In the genomic region with DNA sequence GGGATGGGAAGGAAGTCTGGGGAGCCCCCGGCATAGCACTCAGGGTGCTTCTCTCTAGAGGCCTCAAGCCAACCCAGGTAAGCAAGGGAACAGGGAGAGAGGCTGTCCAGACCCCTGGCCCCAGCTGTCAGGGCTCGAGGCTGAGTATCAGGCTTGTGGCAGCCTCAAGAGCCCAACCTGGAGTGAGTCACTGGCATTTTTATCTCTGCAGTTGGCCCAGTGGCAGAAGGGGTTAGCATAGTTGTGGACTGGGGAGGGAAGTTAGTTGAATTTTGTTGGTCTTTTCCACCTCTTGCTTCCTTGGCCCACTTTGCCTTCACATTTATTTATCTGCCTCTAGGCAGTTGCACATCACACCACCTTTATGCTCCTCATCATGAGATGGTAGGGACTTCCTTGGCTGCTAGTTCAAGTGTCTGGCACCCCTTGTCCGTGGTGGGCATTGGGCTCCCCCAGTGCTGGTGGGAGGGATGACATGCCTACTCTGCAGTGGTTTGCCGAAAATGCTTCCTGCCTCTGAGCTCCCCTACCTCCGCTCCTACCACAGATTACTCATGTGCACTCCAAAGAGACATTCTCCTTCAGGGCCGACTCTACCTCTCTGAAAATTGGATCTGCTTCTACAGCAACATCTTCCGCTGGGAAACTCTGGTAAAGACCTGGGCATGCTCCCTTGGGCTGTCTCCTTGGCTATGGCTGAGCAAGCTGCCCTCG, we compare ENCODE assay signal across 27 cellular contexts.
DNase-seq lines count a peak whose midpoint lies in the region; ATAC-seq, FAIRE-seq and TF ChIP-seq lines count a peak whose summit lies in the region.
"Had no signal": no experiment of that assay in that cellular context is flagged by ENCODE, and none has a peak within 500 bp of the region (broad histone marks: within the 10 kb centered on the region; RNA-seq: fewer than 3 reads in every experiment).

No MANE protein-coding gene starts in this region.

- no peak for FAIRE-seq in A549 (lab: Jason Lieb, UNC)

- no peaks in the 10 kb centered on the region for H3K9me3 ChIP-seq in A549
- H3K9me3 ChIP-seq in lower lobe of right lung = no peaks in the 10 kb centered on the region
- H3K9me3 ChIP-seq: ovary, right atrium auricular region, upper lobe of right lung had no signal

- H3K4me3 ChIP-seq in A549 (peak overlapping the region; percentile 1; the same call in 1 of the 3 replicates), lower lobe of right lung (no peak overlapping the region)
- H3K4me3 ChIP-seq: ovary, right atrium auricular region, upper lobe of right lung had no signal

- POLR2A ChIA-PET in A549 (lab: Yijun Ruan, JAX) = no interaction called here

- no peak overlapping the region for H3K4me3 Mint-ChIP-seq in T-helper 2 cell treated with Interferon-gamma antibody and Interleukin-4, amounts not matched to agents 5 μg/mL and 100 μg/mL, for 36 hours
- H3K4me3 Mint-ChIP-seq: activated CD8-positive, alpha-beta T cell treated with anti-CD3 and anti-CD28 coated beads, Interleukin-2, amount 10 ng/mL, durations not matched to agents 7 days and 5 days; CD4-positive, CD25-positive, alpha-beta regulatory T cell; natural killer cell had no signal

- H3K9me3 Mint-ChIP-seq in T-helper 2 cell treated with Interferon-gamma antibody and Interleukin-4, amounts not matched to agents 5 μg/mL and 100 μg/mL, for 36 hours = no peaks in the 10 kb centered on the region
- H3K9me3 Mint-ChIP-seq: natural killer cell had no signal

- no peak for TF ChIP-seq EP300 in A549 (IDR thresholded peaks at IDR 0.05)

- peaks cover 17% of the 10 kb centered on the region for H3K36me3 Mint-ChIP-seq in T-helper 2 cell treated with Interferon-gamma antibody and Interleukin-4, amounts not matched to agents 5 μg/mL and 100 μg/mL, for 36 hours (ENCODE audit: low read depth)
- H3K36me3 Mint-ChIP-seq: natural killer cell had no signal

- H3K27ac ChIP-seq in A549 (peak overlapping the region; percentile 7 to 97; a peak in 4 of 6 replicates), lower lobe of right lung (no peak overlapping the region)
- H3K27ac ChIP-seq: ovary, right atrium auricular region, upper lobe of right lung had no signal

- no peaks in the 10 kb centered on the region for H3K27me3 Mint-ChIP-seq in T-helper 2 cell treated with Interferon-gamma antibody and Interleukin-4, amounts not matched to agents 5 μg/mL and 100 μg/mL, for 36 hours (ENCODE audit: low read depth)
- H3K27me3 Mint-ChIP-seq: CD4-positive, CD25-positive, alpha-beta regulatory T cell had no signal

- H3K4me1 ChIP-seq in A549 (peaks cover 47% of the 10 kb centered on the region), lower lobe of right lung (no peaks in the 10 kb centered on the region)
- H3K4me1 ChIP-seq: right atrium auricular region, upper lobe of right lung had no signal

- TF ChIP-seq CTCF in A549 (IDR thresholded peaks at IDR 0.05) (no peak), lower lobe of right lung (IDR thresholded peaks at IDR 0.05) (no peak)

- 90% methylated on average over 7 of the region's 8 CpGs for WGBS in A549 (ENCODE audit: missing lambda C conversion rate)

- no peak for TF ChIP-seq POLR2A in A549 (IDR thresholded peaks at IDR 0.05; ENCODE audit: low read length)

- intact Hi-C loops in lower lobe of right lung (cut with DNase I) = no loop called here

- no peaks in the 10 kb centered on the region for H3K27me3 ChIP-seq in lower lobe of right lung (ENCODE audit: low read depth)
- H3K27me3 ChIP-seq: ovary, right atrium auricular region, upper lobe of right lung had no signal

- DNase-seq in A549 (ENCODE audit: low read depth in 1 of 2, low spot score in 1 of 2) (no peak), EL (peak; percentile 36), RPMI7951 (ENCODE audit: low read depth) (peak; percentile 76), kidney glomerular epithelial cell (lab: John Stamatoyannopoulos, UW) (peak; percentile 5), GM19240 (ENCODE audit: insufficient read length, low spot score) (no peak), lower lobe of right lung (no peak)
- DNase-seq in effector CD8-positive, alpha-beta T cell (lab: John Stamatoyannopoulos, UW) = no peak
- no peak for DNase-seq in T-helper 2 cell treated with Interferon-gamma antibody and Interleukin-4, amounts not matched to agents 5 μg/mL and 100 μg/mL, for 36 hours (ENCODE audit: low spot score)
- DNase-seq: activated CD4-positive, CD25-positive, alpha-beta regulatory T cell treated with anti-CD3 and anti-CD28 coated beads, Interleukin-2, amount 50 U/mL, for 72 hours; activated CD8-positive, alpha-beta T cell treated with anti-CD3 and anti-CD28 coated beads, Interleukin-2, amount 10 ng/mL, durations not matched to agents 7 days and 5 days; aorta; CD4-positive, CD25-positive, alpha-beta regulatory T cell; cerebellar nuclear complex; effector CD4-positive, alpha-beta T cell; GF-D8; GOT3; natural killer cell; NCI-H1105; NCI-H2029; NCI-H446; OCI-M1; ovary; SHP77 treated with DMSO at 0.1 percent for 48 hours; upper lobe of right lung had no signal

- ATAC-seq in A549 = no peak
- ATAC-seq in lower lobe of right lung = no peak
- ATAC-seq: esophagus mucosa, HepG2, natural killer cell, upper lobe of right lung had no signal

- H3K4me2 ChIP-seq in A549 = peak overlapping the region; percentile 93

- CTCF ChIA-PET in A549 (lab: Yijun Ruan, JAX) = interaction anchor here (1.6 to 4.9 kb wide), 2 partner anchors 12 to 39 kb away, joined by 4 to 29 read pairs; no protein-coding TSS in a partner anchor

- TF ChIP-seq RAD21 in A549 (conservative IDR thresholded peaks at IDR 0.05 in 1 of 2, IDR thresholded peaks at IDR 0.05 in 1 of 2) = no peak

- H3K36me3 ChIP-seq in lower lobe of right lung = no peaks in the 10 kb centered on the region
- H3K36me3 ChIP-seq: ovary, right atrium auricular region, upper lobe of right lung had no signal

- H3K4me1 Mint-ChIP-seq in T-helper 2 cell treated with Interferon-gamma antibody and Interleukin-4, amounts not matched to agents 5 μg/mL and 100 μg/mL, for 36 hours (ENCODE audit: low read depth) = no peaks in the 10 kb centered on the region
- H3K4me1 Mint-ChIP-seq: CD4-positive, CD25-positive, alpha-beta regulatory T cell; natural killer cell had no signal

- no peak overlapping the region for H3K27ac Mint-ChIP-seq in T-helper 2 cell treated with Interferon-gamma antibody and Interleukin-4, amounts not matched to agents 5 μg/mL and 100 μg/mL, for 36 hours
- H3K27ac Mint-ChIP-seq: activated CD8-positive, alpha-beta T cell treated with anti-CD3 and anti-CD28 coated beads, Interleukin-2, amount 10 ng/mL, durations not matched to agents 7 days and 5 days; CD4-positive, CD25-positive, alpha-beta regulatory T cell; natural killer cell had no signal

TF ChIP-seq in A549, 52 proteins besides CTCF, POLR2A, EP300 and RAD21:
- no peak for TF ChIP-seq ATOH8 (CRISPR knock-in tag; IDR thresholded peaks at IDR 0.05; ENCODE audit: low read depth)
- no peak for TF ChIP-seq MAZ (IDR thresholded peaks at IDR 0.05; ENCODE audit: borderline replicate concordance, low read depth, low read length)
- no peak for TF ChIP-seq ZNF302 (CRISPR knock-in tag; IDR thresholded peaks at IDR 0.05)
- TF ChIP-seq, protein P1, sequence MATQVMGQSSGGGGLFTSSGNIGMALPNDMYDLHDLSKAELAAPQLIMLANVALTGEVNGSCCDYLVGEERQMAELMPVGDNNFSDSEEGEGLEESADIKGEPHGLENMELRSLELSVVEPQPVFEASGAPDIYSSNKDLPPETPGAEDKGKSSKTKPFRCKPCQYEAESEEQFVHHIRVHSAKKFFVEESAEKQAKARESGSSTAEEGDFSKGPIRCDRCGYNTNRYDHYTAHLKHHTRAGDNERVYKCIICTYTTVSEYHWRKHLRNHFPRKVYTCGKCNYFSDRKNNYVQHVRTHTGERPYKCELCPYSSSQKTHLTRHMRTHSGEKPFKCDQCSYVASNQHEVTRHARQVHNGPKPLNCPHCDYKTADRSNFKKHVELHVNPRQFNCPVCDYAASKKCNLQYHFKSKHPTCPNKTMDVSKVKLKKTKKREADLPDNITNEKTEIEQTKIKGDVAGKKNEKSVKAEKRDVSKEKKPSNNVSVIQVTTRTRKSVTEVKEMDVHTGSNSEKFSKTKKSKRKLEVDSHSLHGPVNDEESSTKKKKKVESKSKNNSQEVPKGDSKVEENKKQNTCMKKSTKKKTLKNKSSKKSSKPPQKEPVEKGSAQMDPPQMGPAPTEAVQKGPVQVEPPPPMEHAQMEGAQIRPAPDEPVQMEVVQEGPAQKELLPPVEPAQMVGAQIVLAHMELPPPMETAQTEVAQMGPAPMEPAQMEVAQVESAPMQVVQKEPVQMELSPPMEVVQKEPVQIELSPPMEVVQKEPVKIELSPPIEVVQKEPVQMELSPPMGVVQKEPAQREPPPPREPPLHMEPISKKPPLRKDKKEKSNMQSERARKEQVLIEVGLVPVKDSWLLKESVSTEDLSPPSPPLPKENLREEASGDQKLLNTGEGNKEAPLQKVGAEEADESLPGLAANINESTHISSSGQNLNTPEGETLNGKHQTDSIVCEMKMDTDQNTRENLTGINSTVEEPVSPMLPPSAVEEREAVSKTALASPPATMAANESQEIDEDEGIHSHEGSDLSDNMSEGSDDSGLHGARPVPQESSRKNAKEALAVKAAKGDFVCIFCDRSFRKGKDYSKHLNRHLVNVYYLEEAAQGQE (IDR thresholded peaks at IDR 0.05) = no peak
- TF ChIP-seq EHF (CRISPR knock-in tag; IDR thresholded peaks at IDR 0.05) = no peak
- TF ChIP-seq RARB (CRISPR knock-in tag; IDR thresholded peaks at IDR 0.05) = no peak
- no peak for TF ChIP-seq ELK1 (IDR thresholded peaks at IDR 0.05; ENCODE audit: low read depth, low read length)

Comparison
In these comparisons a context has a peak if more than half of its experiments do, and no peak if none do; other contexts are left out.
1. DNase-seq: peak in EL (single experiment), RPMI7951 (single experiment) and kidney glomerular epithelial cell (single experiment); none in A549 (0 of 2), effector CD8-positive, alpha-beta T cell (single experiment), T-helper 2 cell treated with Interferon-gamma antibody and Interleukin-4, amounts not matched to agents 5 μg/mL and 100 μg/mL, for 36 hours (single experiment), GM19240 (single experiment) and lower lobe of right lung (single experiment).